8 cellular contexts compared by ENCODE assay signal in genomic region chr11:118619444-118620205, GRCh38. TPM values are rescaled to one million over a fixed set of nuclear protein-coding genes. Genes with fewer than 3 reads are reported as not detected.
DNase-seq lines count a peak whose midpoint lies in the region; ATAC-seq and TF ChIP-seq lines count a peak whose summit lies in the region.

No MANE protein-coding gene starts in this region.

- H3K27ac ChIP-seq in BLaER1 (no peak overlapping the region), epithelial cell of prostate (peak overlapping the region; percentile 80)

- peak overlapping the region; percentile 78 to 83 (median 81) for H3K4me3 Mint-ChIP-seq in nephron
- H3K4me3 Mint-ChIP-seq in activated CD4-positive, alpha-beta memory T cell treated with anti-CD3 and anti-CD28 coated beads, Interleukin-2, amount 10 ng/mL, durations not matched to agents 7 days and 5 days: no peak overlapping the region

- peaks cover 6% of the 10 kb centered on the region; the same call in 1 of the 2 replicates for H3K27me3 ChIP-seq in BLaER1

- ATAC-seq in GM21528 (IDR thresholded peaks at IDR 0.05; ENCODE audit: low FRiP score, unreplicated experiment) (no peak), GM19324 (IDR thresholded peaks at IDR 0.05; ENCODE audit: low FRiP score, unreplicated experiment) (no peak)

- no peaks in the 10 kb centered on the region for H3K36me3 ChIP-seq in BLaER1

- H3K36me3 Mint-ChIP-seq in nephron (ENCODE audit: low read depth): peaks cover 16% of the 10 kb centered on the region
- no peaks in the 10 kb centered on the region for H3K36me3 Mint-ChIP-seq in activated CD4-positive, alpha-beta memory T cell treated with anti-CD3 and anti-CD28 coated beads, Interleukin-2, amount 10 ng/mL, durations not matched to agents 7 days and 5 days (ENCODE audit: low read depth)

- H3K4me1 Mint-ChIP-seq in nephron: peaks cover 70% of the 10 kb centered on the region
- peaks cover 10% of the 10 kb centered on the region for H3K4me1 Mint-ChIP-seq in activated CD4-positive, alpha-beta memory T cell treated with anti-CD3 and anti-CD28 coated beads, Interleukin-2, amount 10 ng/mL, durations not matched to agents 7 days and 5 days

- no peak overlapping the region for H3K9ac ChIP-seq in BLaER1

- no peaks in the 10 kb centered on the region for H3K9me3 Mint-ChIP-seq in nephron
- no peaks in the 10 kb centered on the region for H3K9me3 Mint-ChIP-seq in activated CD4-positive, alpha-beta memory T cell treated with anti-CD3 and anti-CD28 coated beads, Interleukin-2, amount 10 ng/mL, durations not matched to agents 7 days and 5 days

- peak overlapping the region; percentile 37 for H3K4me2 ChIP-seq in BLaER1

- H3K27ac Mint-ChIP-seq in nephron: peak overlapping the region; percentile 95 to 98 (median 97)
- H3K27ac Mint-ChIP-seq in activated CD4-positive, alpha-beta memory T cell treated with anti-CD3 and anti-CD28 coated beads, Interleukin-2, amount 10 ng/mL, durations not matched to agents 7 days and 5 days: no peak overlapping the region

- H4K20me1 ChIP-seq in BLaER1: no peaks in the 10 kb centered on the region

- no peak for TF ChIP-seq CTCF in nephron (IDR thresholded peaks at IDR 0.05; ENCODE audit: unreplicated experiment in 3 of 3)

- H3K27me3 Mint-ChIP-seq in nephron (ENCODE audit: low read depth): no peaks in the 10 kb centered on the region
- peaks cover 19% of the 10 kb centered on the region for H3K27me3 Mint-ChIP-seq in activated CD4-positive, alpha-beta memory T cell treated with anti-CD3 and anti-CD28 coated beads, Interleukin-2, amount 10 ng/mL, durations not matched to agents 7 days and 5 days

- no peak overlapping the region for H3K4me3 ChIP-seq in BLaER1

- H3K4me1 ChIP-seq in BLaER1: peaks cover 46% of the 10 kb centered on the region

- DNase-seq in epithelial cell of prostate (ENCODE audit: low read depth, low spot score) (no peak), COLO668 (lab: John Stamatoyannopoulos, UW; ENCODE audit: unreplicated experiment) (no peak)
- DNase-seq in activated CD4-positive, alpha-beta memory T cell treated with anti-CD3 and anti-CD28 coated beads, Interleukin-2, amount 10 ng/mL, durations not matched to agents 7 days and 5 days: no peak

- H3K9me3 ChIP-seq in BLaER1: no peaks in the 10 kb centered on the region

- CTCF ChIA-PET in activated CD4-positive, alpha-beta memory T cell treated with anti-CD3 and anti-CD28 coated beads, Interleukin-2, amount 10 ng/mL, durations not matched to agents 7 days and 5 days (lab: Charles Lee): interaction anchor here (0.8 to 0.9 kb wide), 2 partner anchors 16 to 40 kb away, joined by 3 to 4 read pairs; no protein-coding TSS in a partner anchor

- POLR2A ChIA-PET in activated CD4-positive, alpha-beta memory T cell treated with anti-CD3 and anti-CD28 coated beads, Interleukin-2, amount 10 ng/mL, durations not matched to agents 7 days and 5 days (lab: Charles Lee): no interaction called here

TF ChIP-seq in PFSK-1, 5 proteins besides CTCF, POLR2A, EP300 and RAD21:
- TF ChIP-seq SIN3A (IDR thresholded peaks at IDR 0.05; ENCODE audit: borderline replicate concordance, insufficient read depth, low read length): peak; percentile 53; the same call in 1 of the 2 replicates
- TF ChIP-seq TAF1 (IDR thresholded peaks at IDR 0.05; ENCODE audit: borderline replicate concordance, insufficient read depth, low read length): no peak

RNA-seq across cellular contexts. Expression of gene PHLDB1, which starts 12.2 kb away (rescaled TPM):
- 67.9 TPM for polyA plus RNA-seq in PFSK-1 (2012; ENCODE audit: insufficient read length, low read depth)
- under 1 TPM; 0.53 to 0.63 TPM for total RNA-seq in activated CD4-positive, alpha-beta memory T cell treated with anti-CD3 and anti-CD28 coated beads, Interleukin-2, amount 10 ng/mL, durations not matched to agents 7 days and 5 days

RNA-seq across cellular contexts. Expression of gene ARCN1, which starts 47.4 kb away (rescaled TPM):
- polyA plus RNA-seq in PFSK-1 (2012; ENCODE audit: insufficient read length, low read depth): 92.5 TPM
- total RNA-seq in activated CD4-positive, alpha-beta memory T cell treated with anti-CD3 and anti-CD28 coated beads, Interleukin-2, amount 10 ng/mL, durations not matched to agents 7 days and 5 days: 100 to 1,000 TPM; 138 to 141 TPM

RNA-seq across cellular contexts. Expression of gene IFT46, which starts 53.9 kb away (rescaled TPM):
- 15.1 TPM for polyA plus RNA-seq in PFSK-1 (2012; ENCODE audit: insufficient read length, low read depth)
- total RNA-seq in activated CD4-positive, alpha-beta memory T cell treated with anti-CD3 and anti-CD28 coated beads, Interleukin-2, amount 10 ng/mL, durations not matched to agents 7 days and 5 days: 1 to 10 TPM; 9.6 to 10.0 TPM

RNA-seq across cellular contexts. Expression of gene TREH, which starts 59.8 kb away (rescaled TPM):
- polyA plus RNA-seq in PFSK-1 (2012; ENCODE audit: insufficient read length, low read depth): not detected
- not detected for total RNA-seq in activated CD4-positive, alpha-beta memory T cell treated with anti-CD3 and anti-CD28 coated beads, Interleukin-2, amount 10 ng/mL, durations not matched to agents 7 days and 5 days
